In genomic region chr11:111660822-111661221, GRCh38 we compare ENCODE assay signal across 6 cellular contexts.
"Had no signal": no experiment of that assay in that cellular context is flagged by ENCODE, and none has a peak within 500 bp of the region (broad histone marks: within the 10 kb centered on the region; RNA-seq: fewer than 3 reads in every experiment).

No MANE protein-coding gene starts in this region.

- H3K36me3 ChIP-seq: HAP-1 had no signal

- H3K27ac ChIP-seq: GM23248, HL-60 had no signal

- H2AFZ ChIP-seq: GM23248 had no signal

- H3K9ac ChIP-seq: GM23248 had no signal

- H3K9me3 ChIP-seq: HAP-1 had no signal

- DNase-seq: GM23248, GOT3, H7, HFFc6 had no signal

- H3K4me3 ChIP-seq: GM23248, HAP-1 had no signal
